In the genomic region with DNA sequence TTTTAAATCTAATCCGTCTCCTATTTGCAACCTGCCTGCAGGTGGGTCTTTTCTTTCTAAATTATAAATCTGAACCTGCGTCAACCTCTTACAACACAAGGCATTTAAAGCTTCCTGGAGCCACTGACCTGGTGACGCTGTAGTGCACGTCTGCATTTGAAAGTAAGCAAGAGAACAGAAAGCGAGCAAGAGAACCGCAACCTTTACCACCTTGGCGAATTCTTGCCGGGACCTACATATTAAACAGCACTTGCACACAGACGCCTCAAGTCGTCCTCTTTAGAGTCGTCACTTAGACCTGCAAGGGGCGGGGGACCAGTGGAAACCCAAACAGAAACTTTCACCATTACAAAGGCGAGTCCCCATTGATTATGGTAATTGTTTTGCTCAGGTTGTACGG, we compare ENCODE assay signal across 9 cellular contexts. TPM values are rescaled to one million over a fixed set of nuclear protein-coding genes. Genes with fewer than 3 reads are reported as not detected.
DNase-seq lines count a peak whose midpoint lies in the region; ATAC-seq and TF ChIP-seq lines count a peak whose summit lies in the region.
"Had no signal": no experiment of that assay in that cellular context is flagged by ENCODE, and none has a peak within 500 bp of the region (broad histone marks: within the 10 kb centered on the region; RNA-seq: fewer than 3 reads in every experiment).

No MANE protein-coding gene starts in this region.

- POLR2A ChIA-PET in RWPE1 (lab: Yijun Ruan, JAX; ENCODE audit: low non-redundant PET): no interaction called here

- WGBS in thymus: 14% methylated on average over 14 of the region's 14 CpGs

- TF ChIP-seq CTCF in RWPE1 (conservative IDR thresholded peaks at IDR 0.05; ENCODE audit: low read depth): no peak

- H3K27ac ChIP-seq in RWPE1 (peak overlapping the region; percentile 39), iPS-18a (ENCODE audit: low read length) (peak overlapping the region; percentile 80), thymus (ENCODE audit: low read depth) (peak overlapping the region; percentile 49)

- H3K4me1 Mint-ChIP-seq in activated T-cell treated with anti-CD3 and anti-CD28 coated beads, Interleukin-2, amount 50 U/mL, for 24 hours (ENCODE audit: low read depth): peaks cover 9% of the 10 kb centered on the region

- peaks cover 88% of the 10 kb centered on the region for H3K4me1 ChIP-seq in iPS-18a (ENCODE audit: control insufficient read depth, low read depth, low read length)
- no peaks in the 10 kb centered on the region for H3K4me1 ChIP-seq in thymus (ENCODE audit: control insufficient read depth, insufficient read depth, low read length)

- ATAC-seq in HG03439 (IDR thresholded peaks at IDR 0.05; ENCODE audit: unreplicated experiment): no peak

- H3K27ac Mint-ChIP-seq in activated T-cell treated with anti-CD3 and anti-CD28 coated beads, Interleukin-2, amount 50 U/mL, for 24 hours: no peak overlapping the region
- H3K27ac Mint-ChIP-seq: CD4-positive, alpha-beta memory T cell had no signal

- H3K27me3 Mint-ChIP-seq in activated T-cell treated with anti-CD3 and anti-CD28 coated beads, Interleukin-2, amount 50 U/mL, for 24 hours: peaks cover 73% of the 10 kb centered on the region

- H3K9ac ChIP-seq in iPS-18a (ENCODE audit: low read length): peak overlapping the region; percentile 81

- H3K9me3 ChIP-seq in iPS-18a (ENCODE audit: control insufficient read depth, low read depth, low read length): no peaks in the 10 kb centered on the region
- H3K9me3 ChIP-seq in thymus (ENCODE audit: control insufficient read depth): no peaks in the 10 kb centered on the region

- H3K4me3 Mint-ChIP-seq in activated T-cell treated with anti-CD3 and anti-CD28 coated beads, Interleukin-2, amount 50 U/mL, for 24 hours: peak overlapping the region; percentile 51

- H3K4me3 ChIP-seq in iPS-18a (ENCODE audit: low read length) (peak overlapping the region; percentile 58), thymus (ENCODE audit: low read length) (peak overlapping the region; percentile 12)

- H3K36me3 ChIP-seq in iPS-18a (ENCODE audit: control insufficient read depth, low read depth, low read length): no peaks in the 10 kb centered on the region
- H3K36me3 ChIP-seq in thymus (ENCODE audit: control insufficient read depth, insufficient read depth): no peaks in the 10 kb centered on the region

- H3K36me3 Mint-ChIP-seq in activated T-cell treated with anti-CD3 and anti-CD28 coated beads, Interleukin-2, amount 50 U/mL, for 24 hours (ENCODE audit: low read depth): no peaks in the 10 kb centered on the region
- H3K36me3 Mint-ChIP-seq: CD4-positive, alpha-beta memory T cell had no signal

- CTCF ChIA-PET in RWPE1 (lab: Yijun Ruan, JAX): interaction anchor here (0.9 kb wide), 1 partner anchor 604 kb away, joined by 10 read pairs; no protein-coding TSS in a partner anchor

- peak; percentile 30 for DNase-seq in activated T-cell treated with anti-CD3 and anti-CD28 coated beads, Interleukin-2, amount 50 U/mL, for 24 hours
- no peak for DNase-seq in activated T-cell treated with anti-CD3 and anti-CD28 coated beads, Interleukin-2, amount 50 U/mL, for 1 hour
- DNase-seq in RWPE1 (ENCODE audit: low spot score): no peak
- DNase-seq in NCI-H2227 treated with DMSO at 0.1 percent for 48 hours (lab: John Stamatoyannopoulos, UW): no peak
- DNase-seq in retina: no peak

- H3K27me3 ChIP-seq in iPS-18a (ENCODE audit: control insufficient read depth, insufficient read depth, low read length) (no peaks in the 10 kb centered on the region), thymus (ENCODE audit: control insufficient read depth, insufficient read depth) (peaks cover 26% of the 10 kb centered on the region)

- H3K9me3 Mint-ChIP-seq in activated T-cell treated with anti-CD3 and anti-CD28 coated beads, Interleukin-2, amount 50 U/mL, for 24 hours: no peaks in the 10 kb centered on the region

RNA-seq across cellular contexts. Expression of a gene that starts 9.5 kb away (rescaled TPM):
- polyA plus RNA-seq in thymus: 3.1 TPM
